13 cellular contexts compared by ENCODE assay signal in the genomic region with DNA sequence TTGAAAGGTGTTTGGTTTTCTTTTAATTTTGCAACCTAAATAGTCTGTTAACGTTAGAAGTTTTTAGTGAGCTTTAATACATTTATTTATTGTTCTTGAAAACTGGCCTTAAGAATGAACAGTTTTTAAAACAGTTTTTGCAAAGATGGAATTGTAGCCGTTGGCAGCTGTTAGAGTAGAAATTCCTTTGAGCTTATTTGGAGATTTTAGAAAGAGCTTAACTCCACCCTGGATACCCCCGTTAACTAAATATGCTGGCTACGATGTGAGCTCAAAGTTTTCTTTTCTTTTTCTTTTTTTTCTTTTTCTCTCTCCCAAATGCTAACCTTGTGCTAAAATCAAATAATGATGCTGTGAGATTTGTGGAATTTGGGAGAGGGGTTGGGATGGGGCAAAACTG.
"Had no signal": no experiment of that assay in that cellular context is flagged by ENCODE, and none has a peak within 500 bp of the region (broad histone marks: within the 10 kb centered on the region; RNA-seq: fewer than 3 reads in every experiment).

No MANE protein-coding gene starts in this region.

- H3K27me3 Mint-ChIP-seq: activated naive CD8-positive, alpha-beta T cell; stimulated activated memory B cell treated with anti-CD40 and anti-IgM and Interleukin-4, amounts not matched to agents 10 μg/mL and 1 μg/mL and 100 μg/mL, for 72 hours had no signal

- H3K9me3 ChIP-seq: ovary, transverse colon had no signal

- H3K27me3 ChIP-seq: ovary, transverse colon had no signal

- H3K27ac ChIP-seq: ovary, transverse colon had no signal

- H3K4me3 ChIP-seq: ovary, transverse colon had no signal

- H3K36me3 ChIP-seq: ovary, transverse colon had no signal

- DNase-seq: activated CD4-positive, alpha-beta T cell treated with anti-CD3 and anti-CD28 coated beads for 4 hours; activated CD8-positive, alpha-beta memory T cell treated with anti-CD3 and anti-CD28 coated beads, Interleukin-2, amount 50 U/mL, for 48 hours; activated gamma-delta T cell treated with Interleukin-2 at 50 U/mL for 16 hours; amygdala; glutamatergic neuron; kidney glomerular epithelial cell; mesendoderm; ovary; T-helper 2 cell; transverse colon had no signal

- H3K27ac Mint-ChIP-seq: activated naive CD8-positive, alpha-beta T cell; stimulated activated memory B cell treated with anti-CD40 and anti-IgM and Interleukin-4, amounts not matched to agents 10 μg/mL and 1 μg/mL and 100 μg/mL, for 72 hours had no signal

- H3K4me3 Mint-ChIP-seq: activated naive CD8-positive, alpha-beta T cell; stimulated activated memory B cell treated with anti-CD40 and anti-IgM and Interleukin-4, amounts not matched to agents 10 μg/mL and 1 μg/mL and 100 μg/mL, for 72 hours; WTC11 had no signal
